ENCODE assay signal across 22 cellular contexts in genomic region chr20:54306985-54307710, GRCh38.
DNase-seq lines count a peak whose midpoint lies in the region; ATAC-seq, FAIRE-seq and TF ChIP-seq lines count a peak whose summit lies in the region.
"Had no signal": no experiment of that assay in that cellular context is flagged by ENCODE, and none has a peak within 500 bp of the region (broad histone marks: within the 10 kb centered on the region; RNA-seq: fewer than 3 reads in every experiment).

No MANE protein-coding gene starts in this region.

- H3K9me3 Mint-ChIP-seq in activated CD4-positive, alpha-beta T cell treated with anti-CD3 and anti-CD28 coated beads for 36 hours (ENCODE audit: low read depth): no peaks in the 10 kb centered on the region
- no peaks in the 10 kb centered on the region for H3K9me3 Mint-ChIP-seq in activated naive CD4-positive, alpha-beta T cell treated with anti-CD3 and anti-CD28 coated beads, Interleukin-2, amount 50 U/mL, for 24 hours
- H3K9me3 Mint-ChIP-seq: CD4-positive, CD25-positive, alpha-beta regulatory T cell; CD8-positive, alpha-beta T cell; H9 had no signal

- peaks cover 27% of the 10 kb centered on the region for H3K27me3 Mint-ChIP-seq in activated CD4-positive, alpha-beta T cell treated with anti-CD3 and anti-CD28 coated beads for 36 hours
- H3K27me3 Mint-ChIP-seq in activated naive CD4-positive, alpha-beta T cell treated with anti-CD3 and anti-CD28 coated beads, Interleukin-2, amount 50 U/mL, for 24 hours: peaks cover 15% of the 10 kb centered on the region
- H3K27me3 Mint-ChIP-seq: CD4-positive, CD25-positive, alpha-beta regulatory T cell had no signal

- no peak for TF ChIP-seq EP300 in H1 (IDR thresholded peaks at IDR 0.05; ENCODE audit: borderline replicate concordance in 1 of 2, low read depth in 2 of 2, low read length in 2 of 2)

- no peak overlapping the region for H3K14ac ChIP-seq in H1 (ENCODE audit: insufficient read length)

- H2AK5ac ChIP-seq in H1 (ENCODE audit: low read depth, low read length): no peak overlapping the region

- no peak for DNase-seq in activated CD4-positive, alpha-beta T cell treated with anti-CD3 and anti-CD28 coated beads for 36 hours
- DNase-seq in activated CD4-positive, alpha-beta T cell treated with anti-CD3 and anti-CD28 coated beads for 1 hour: no peak
- no peak for DNase-seq in activated naive CD4-positive, alpha-beta T cell treated with Interleukin-2 at 50 U/mL for 16 hours
- no peak for DNase-seq in HTR-8/SVneo (ENCODE audit: insufficient read length, low spot score)
- no peak for DNase-seq in H1 (ENCODE audit: low read depth in 1 of 2, low spot score in 2 of 2)
- DNase-seq in HuH-7.5 (ENCODE audit: low spot score): no peak
- DNase-seq: Caco-2; CD4-positive, CD25-positive, alpha-beta regulatory T cell; CD8-positive, alpha-beta T cell; DMS153; DND-41; H9 had no signal

- peaks cover 15% of the 10 kb centered on the region for H3K4me1 Mint-ChIP-seq in activated CD4-positive, alpha-beta T cell treated with anti-CD3 and anti-CD28 coated beads for 36 hours
- H3K4me1 Mint-ChIP-seq in activated naive CD4-positive, alpha-beta T cell treated with anti-CD3 and anti-CD28 coated beads, Interleukin-2, amount 50 U/mL, for 24 hours: peaks cover 5% of the 10 kb centered on the region
- H3K4me1 Mint-ChIP-seq: B cell; CD4-positive, CD25-positive, alpha-beta regulatory T cell had no signal

- H3K36me3 Mint-ChIP-seq in activated CD4-positive, alpha-beta T cell treated with anti-CD3 and anti-CD28 coated beads for 36 hours (ENCODE audit: low read depth): no peaks in the 10 kb centered on the region
- no peaks in the 10 kb centered on the region for H3K36me3 Mint-ChIP-seq in activated naive CD4-positive, alpha-beta T cell treated with anti-CD3 and anti-CD28 coated beads, Interleukin-2, amount 50 U/mL, for 24 hours
- H3K36me3 Mint-ChIP-seq: CD4-positive, CD25-positive, alpha-beta regulatory T cell; CD8-positive, alpha-beta T cell had no signal

- no peak for TF ChIP-seq POLR2A in H1 (IDR thresholded peaks at IDR 0.05; ENCODE audit: control extremely low read depth in 1 of 2, low read depth in 2 of 2, low read length in 2 of 2)

- TF ChIP-seq CTCF in H1 (IDR thresholded peaks at IDR 0.05; ENCODE audit: control extremely low read depth in 1 of 3, insufficient read depth in 1 of 3, low read depth in 1 of 3, low read length in 3 of 3): no peak

- H4K20me1 ChIP-seq in H1 (replicated peaks in 1 of 2; ENCODE audit: control insufficient read depth in 1 of 2, insufficient read depth in 2 of 2, low read length in 2 of 2): no peaks in the 10 kb centered on the region
- H4K20me1 ChIP-seq: BLaER1 had no signal

- H3K79me2 ChIP-seq in H1 (ENCODE audit: control insufficient read depth in 1 of 2, insufficient read depth in 2 of 2, low read length in 2 of 2): no peaks in the 10 kb centered on the region

- no peak overlapping the region for H2AFZ ChIP-seq in H1 (ENCODE audit: low read length)

- no peak overlapping the region for H3K27ac ChIP-seq in H1 (ENCODE audit: low read depth, low read length)
- H3K27ac ChIP-seq: 22Rv1, BLaER1, C4-2B had no signal

- peak overlapping the region; percentile 9 for H3K27ac Mint-ChIP-seq in activated CD4-positive, alpha-beta T cell treated with anti-CD3 and anti-CD28 coated beads for 36 hours
- H3K27ac Mint-ChIP-seq in activated naive CD4-positive, alpha-beta T cell treated with anti-CD3 and anti-CD28 coated beads, Interleukin-2, amount 50 U/mL, for 24 hours: peak overlapping the region; percentile 2
- H3K27ac Mint-ChIP-seq: B cell; CD4-positive, CD25-positive, alpha-beta regulatory T cell; CD8-positive, alpha-beta T cell; H9 had no signal

- H4K91ac ChIP-seq in H1 (replicated peaks; ENCODE audit: insufficient read length, low read length): no peak overlapping the region

- H3K4me3 ChIP-seq in H1 (ENCODE audit: extremely low read depth in 1 of 4, insufficient read depth in 2 of 4, low read depth in 3 of 4, low read length in 4 of 4): no peak overlapping the region
- H3K4me3 ChIP-seq: BLaER1 had no signal

- POLR2A ChIA-PET in activated CD4-positive, alpha-beta T cell treated with anti-CD3 and anti-CD28 coated beads for 36 hours (lab: Charles Lee): interaction anchor here (0.7 kb wide), 1 partner anchor 660 kb away, joined by 4 read pairs; no protein-coding TSS in a partner anchor
- POLR2A ChIA-PET in H1 (lab: Charles Lee; ENCODE audit: partially characterized antibody): no interaction called here

- H3K9ac ChIP-seq in H1 (replicated peaks in 1 of 4; ENCODE audit: extremely low read depth in 1 of 4, low read depth in 3 of 4, low read length in 3 of 4): no peak overlapping the region
- H3K9ac ChIP-seq: BLaER1 had no signal

- H3K4me1 ChIP-seq in H1 (replicated peaks in 1 of 4; ENCODE audit: control insufficient read depth in 3 of 4, insufficient read depth in 4 of 4, low read length in 3 of 4): no peaks in the 10 kb centered on the region
- H3K4me1 ChIP-seq: BLaER1, Caco-2 had no signal

- peak; percentile 63 for ATAC-seq in activated CD4-positive, alpha-beta T cell treated with anti-CD3 and anti-CD28 coated beads for 36 hours
- no peak for ATAC-seq in HG03196 (IDR thresholded peaks at IDR 0.05; ENCODE audit: unreplicated experiment)
- ATAC-seq: CD8-positive, alpha-beta T cell; HCT116 had no signal

- no peak overlapping the region for H3K4me3 Mint-ChIP-seq in activated CD4-positive, alpha-beta T cell treated with anti-CD3 and anti-CD28 coated beads for 36 hours
- H3K4me3 Mint-ChIP-seq in activated naive CD4-positive, alpha-beta T cell treated with anti-CD3 and anti-CD28 coated beads, Interleukin-2, amount 50 U/mL, for 24 hours: no peak overlapping the region
- H3K4me3 Mint-ChIP-seq: B cell; CD4-positive, CD25-positive, alpha-beta regulatory T cell; CD8-positive, alpha-beta T cell; H9 had no signal

- WGBS in H1 (ENCODE audit: extremely low coverage in 1 of 2, insufficient coverage in 1 of 2, insufficient read length in 1 of 2, insufficient replicate concordance in 2 of 2, low coverage in 1 of 2, low lambda C conversion rate in 2 of 2, missing lambda C conversion rate in 1 of 2), 2 experiments: 73% methylated on average over 6 of the region's 6 CpGs; no CpG with 5 or more reads in 1 of the 2 experiments

- no peak for TF ChIP-seq RAD21 in H1 (IDR thresholded peaks at IDR 0.05 in 1 of 2, conservative IDR thresholded peaks at IDR 0.05 in 1 of 2; ENCODE audit: low read depth in 2 of 2, low read length in 2 of 2)

- H2BK20ac ChIP-seq in H1 (ENCODE audit: low read length): no peak overlapping the region

- no peak overlapping the region for H3K23ac ChIP-seq in H1 (ENCODE audit: insufficient read length)

- H3K56ac ChIP-seq in H1 (replicated peaks; ENCODE audit: insufficient read length, low read depth, low read length): no peak overlapping the region

- H3K23me2 ChIP-seq in H1 (ENCODE audit: low read depth, low read length): no peaks in the 10 kb centered on the region

- H2BK12ac ChIP-seq in H1 (ENCODE audit: low read depth, low read length): no peak overlapping the region

- no peak overlapping the region for H2BK120ac ChIP-seq in H1 (replicated peaks; ENCODE audit: low read depth, low read length)

- intact Hi-C loops in activated CD4-positive, alpha-beta T cell treated with anti-CD3 and anti-CD28 coated beads for 36 hours (cut with DNase I, micrococcal nuclease): no loop called here

- no peak overlapping the region for H2BK5ac ChIP-seq in H1 (ENCODE audit: low read depth, low read length)

- peak overlapping the region; percentile 56; the same call in 1 of the 2 replicates for H3K18ac ChIP-seq in H1 (ENCODE audit: extremely low read depth, low read length)

- FAIRE-seq in HTR-8/SVneo (lab: Jason Lieb, UNC): peak; percentile 76
- FAIRE-seq in H1 (lab: Jason Lieb, UNC): no peak
- FAIRE-seq: A204.1, G401.6, GM12892 had no signal

- CTCF ChIA-PET in activated CD4-positive, alpha-beta T cell treated with anti-CD3 and anti-CD28 coated beads for 36 hours (lab: Charles Lee): interaction anchor here (0.6 to 1.4 kb wide), 2 partner anchors 10 to 13 kb away, joined by 3 to 7 read pairs; no protein-coding TSS in a partner anchor
- CTCF ChIA-PET in H1 (lab: Charles Lee; ENCODE audit: partially characterized antibody): interaction anchor here (0.8 kb wide), 1 partner anchor 144 kb away, joined by 3 read pairs; no protein-coding TSS in a partner anchor

- H4K5ac ChIP-seq in H1 (ENCODE audit: insufficient read length, low read depth, low read length): no peak overlapping the region

- H3K9me3 ChIP-seq in H1 (ENCODE audit: insufficient read depth in 2 of 2, low read depth in 1 of 2, low read length in 1 of 2): no peaks in the 10 kb centered on the region
- H3K9me3 ChIP-seq: BLaER1 had no signal

- H3K4me2 ChIP-seq in H1 (ENCODE audit: insufficient read depth in 1 of 2, low read depth in 2 of 2, low read length in 2 of 2): no peak overlapping the region
- H3K4me2 ChIP-seq: BLaER1 had no signal

- no peaks in the 10 kb centered on the region for H3K36me3 ChIP-seq in H1 (ENCODE audit: control insufficient read depth in 2 of 4, insufficient read depth in 4 of 4, low read length in 3 of 4)
- H3K36me3 ChIP-seq: BLaER1 had no signal

- no peaks in the 10 kb centered on the region for H3K79me1 ChIP-seq in H1 (ENCODE audit: low read depth, low read length)

- no peaks in the 10 kb centered on the region for H3K27me3 ChIP-seq in H1 (replicated peaks in 1 of 4; ENCODE audit: control insufficient read depth in 3 of 4, extremely low read depth in 1 of 4, insufficient read depth in 3 of 4, low read length in 3 of 4)
- H3K27me3 ChIP-seq: BLaER1 had no signal

- H4K8ac ChIP-seq in H1 (ENCODE audit: extremely low read depth, insufficient read depth, low read length): no peak overlapping the region

- H3K4ac ChIP-seq in H1 (replicated peaks; ENCODE audit: insufficient read length, low read depth, low read length): no peak overlapping the region

- H2BK15ac ChIP-seq in H1 (ENCODE audit: low read length): no peak overlapping the region

TF ChIP-seq in H1, 55 proteins besides CTCF, POLR2A, EP300 and RAD21 (continues in another document):
- TF ChIP-seq NANOG (IDR thresholded peaks at IDR 0.05; ENCODE audit: insufficient read depth, low read depth, low read length, poor library complexity, severe bottlenecking) (no peak), POU5F1 (IDR thresholded peaks at IDR 0.05; ENCODE audit: low read depth, low read length) (no peak), CHD2 (IDR thresholded peaks at IDR 0.05; ENCODE audit: low read length) (no peak), PHF8 (conservative IDR thresholded peaks at IDR 0.05; ENCODE audit: low read depth, low read length) (no peak), BRCA1 (IDR thresholded peaks at IDR 0.05; ENCODE audit: low read depth, low read length) (no peak), GTF2F1 (IDR thresholded peaks at IDR 0.05; ENCODE audit: borderline replicate concordance, low read depth, low read length) (no peak), HDAC2 (IDR thresholded peaks at IDR 0.05; ENCODE audit: borderline replicate concordance in 1 of 2, low read depth in 2 of 2, low read length in 2 of 2) (no peak), CEBPB (IDR thresholded peaks at IDR 0.05; ENCODE audit: low read depth, low read length) (no peak), HDAC6 (IDR thresholded peaks at IDR 0.05; ENCODE audit: low read depth, low read length) (no peak)
